Comparison of ENCODE assay signal across 19 cellular contexts in the genomic region with DNA sequence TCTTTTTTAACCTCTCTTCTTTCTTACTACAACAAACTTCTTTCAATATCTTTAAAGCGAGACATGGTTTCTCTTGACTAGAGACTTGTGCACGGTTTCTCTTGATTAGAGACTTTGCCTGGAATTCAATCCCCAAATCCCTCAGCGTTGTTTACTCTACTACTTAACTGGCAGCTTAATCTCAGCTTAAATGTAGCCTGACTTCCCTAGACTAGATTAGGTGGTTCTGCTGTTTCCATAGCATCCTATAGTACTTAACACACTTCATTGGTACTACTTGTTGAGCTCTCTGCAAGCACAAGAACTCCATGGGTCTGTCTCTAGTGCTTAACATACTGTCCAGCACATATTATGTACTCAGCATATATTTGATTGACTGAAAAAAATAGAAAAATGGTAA.
"Had no signal": no experiment of that assay in that cellular context is flagged by ENCODE, and none has a peak within 500 bp of the region (broad histone marks: within the 10 kb centered on the region; RNA-seq: fewer than 3 reads in every experiment).

No MANE protein-coding gene starts in this region.

- H3K9me3 ChIP-seq: adrenal gland had no signal

- H2AFZ ChIP-seq: PC-9 had no signal

- H3K4me2 ChIP-seq: KMS-11, PC-9 had no signal

- H3K27me3 ChIP-seq: adrenal gland had no signal

- H3K4me1 ChIP-seq: adrenal gland had no signal

- H3K4me3 ChIP-seq: adrenal gland, PC-9 had no signal

- H3K27ac Mint-ChIP-seq: activated CD8-positive, alpha-beta T cell treated with anti-CD3 and anti-CD28 coated beads, Interleukin-2, amount 10 ng/mL, durations not matched to agents 7 days and 5 days; activated naive CD8-positive, alpha-beta T cell treated with anti-CD3 and anti-CD28 coated beads, Interleukin-2, amount 10 ng/mL, durations not matched to agents 7 days and 5 days; T-helper 1 cell treated with Interleukin-12 subunit alpha and Interleukin-12 subunit beta and Interleukin-4 antibody, amounts not matched to agents 30 μg/mL and 1 μg/mL, for 36 hours; WTC11 had no signal

- H3K9ac ChIP-seq: KMS-11 had no signal

- H3K36me3 ChIP-seq: adrenal gland had no signal

- H3K4me1 Mint-ChIP-seq: activated naive CD8-positive, alpha-beta T cell treated with anti-CD3 and anti-CD28 coated beads, Interleukin-2, amount 10 ng/mL, durations not matched to agents 7 days and 5 days; WTC11 had no signal

- H3K27ac ChIP-seq: adrenal gland, KMS-11, PC-9 had no signal

- DNase-seq: activated CD4-positive, alpha-beta T cell treated with anti-CD3 and anti-CD28 coated beads for 48 hours; activated CD4-positive, alpha-beta T cell treated with anti-CD3 and anti-CD28 coated beads, Interleukin-2, amount 50 U/mL, for 4 hours; activated CD4-positive, CD25-positive, alpha-beta regulatory T cell treated with anti-CD3 and anti-CD28 coated beads, Interleukin-2, amount 50 U/mL, for 72 hours; activated CD8-positive, alpha-beta memory T cell treated with anti-CD3 and anti-CD28 coated beads, Interleukin-2, amount 50 U/mL, for 48 hours; activated CD8-positive, alpha-beta T cell treated with anti-CD3 and anti-CD28 coated beads, Interleukin-2, amount 10 ng/mL, durations not matched to agents 7 days and 5 days; activated naive CD4-positive, alpha-beta T cell treated with anti-CD3 and anti-CD28 coated beads, Interleukin-2, amount 50 U/mL, for 16 hours; activated naive CD8-positive, alpha-beta T cell treated with anti-CD3 and anti-CD28 coated beads, Interleukin-2, amount 10 ng/mL, durations not matched to agents 7 days and 5 days; activated T-cell treated with anti-CD3 and anti-CD28 coated beads, Interleukin-2, amount 50 U/mL, for 1 hour; adrenal gland; anterior cingulate cortex; NCI-H1092; NCI-H1930; NCI-H2107; NCI-H510A treated with DMSO at 0.1 percent for 48 hours; PC-9; SHP77 treated with DMSO at 0.1 percent for 48 hours had no signal

- ATAC-seq: activated CD8-positive, alpha-beta T cell treated with anti-CD3 and anti-CD28 coated beads, Interleukin-2, amount 10 ng/mL, durations not matched to agents 7 days and 5 days; WTC11 had no signal

- H3K4me3 Mint-ChIP-seq: activated CD8-positive, alpha-beta T cell treated with anti-CD3 and anti-CD28 coated beads, Interleukin-2, amount 10 ng/mL, durations not matched to agents 7 days and 5 days; activated naive CD8-positive, alpha-beta T cell treated with anti-CD3 and anti-CD28 coated beads, Interleukin-2, amount 10 ng/mL, durations not matched to agents 7 days and 5 days; T-helper 1 cell treated with Interleukin-12 subunit alpha and Interleukin-12 subunit beta and Interleukin-4 antibody, amounts not matched to agents 30 μg/mL and 1 μg/mL, for 36 hours; WTC11 had no signal

- H3K27me3 Mint-ChIP-seq: activated naive CD8-positive, alpha-beta T cell treated with anti-CD3 and anti-CD28 coated beads, Interleukin-2, amount 10 ng/mL, durations not matched to agents 7 days and 5 days had no signal

- H3K36me3 Mint-ChIP-seq: activated naive CD8-positive, alpha-beta T cell treated with anti-CD3 and anti-CD28 coated beads, Interleukin-2, amount 10 ng/mL, durations not matched to agents 7 days and 5 days; WTC11 had no signal
